ENCODE assay signal across 14 cellular contexts in genomic region chr11:13119928-13120520, GRCh38.
DNase-seq lines count a peak whose midpoint lies in the region; ATAC-seq, FAIRE-seq and TF ChIP-seq lines count a peak whose summit lies in the region.
"Had no signal": no experiment of that assay in that cellular context is flagged by ENCODE, and none has a peak within 500 bp of the region (broad histone marks: within the 10 kb centered on the region; RNA-seq: fewer than 3 reads in every experiment).

No MANE protein-coding gene starts in this region.

- peaks cover 9% of the 10 kb centered on the region; the same call in 1 of the 2 replicates for H3K9me3 ChIP-seq in BLaER1
- H3K9me3 ChIP-seq in heart left ventricle = peaks cover 0 to 13% (median 2%) of the 10 kb centered on the region in 12 donors

- TF ChIP-seq POLR2A in heart left ventricle (IDR thresholded peaks at IDR 0.05) = no peak

- DNase-seq in NCI-H1417 (lab: John Stamatoyannopoulos, UW) = peak; percentile 51 to 93 (median 67)
- peak; percentile 9 for DNase-seq in RCC 7860 (ENCODE audit: low spot score)
- DNase-seq in foreskin keratinocyte = peak in 1 of 2 donors; percentile 32
- no peak for DNase-seq in stimulated activated CD4-positive, alpha-beta T cell treated with anti-CD3 and anti-CD28 coated beads, Interleukin-12 subunit alpha, Interleukin-12 subunit beta, amount 100 ng/mL, for 4 hours
- DNase-seq in heart left ventricle = no peak
- DNase-seq in activated T-cell treated with anti-CD3 and anti-CD28 coated beads, Interleukin-2, amount 50 U/mL, for 48 hours = no peak
- DNase-seq: glutamatergic neuron; NCI-H2029 treated with DMSO at 0.1 percent for 48 hours; SHP77 treated with DMSO at 0.1 percent for 48 hours; stimulated activated CD4-positive, alpha-beta T cell treated with anti-CD3 and anti-CD28 coated beads, Interleukin-2, amount 100 ng/mL, for 48 hours; T-helper 2 cell had no signal

- ATAC-seq in foreskin keratinocyte (peak; percentile 14), heart left ventricle (no peak), GM18867 (IDR thresholded peaks at IDR 0.05; ENCODE audit: unreplicated experiment) (no peak)
- ATAC-seq: sciatic nerve had no signal

- H3K4me3 ChIP-seq in BLaER1 = no peak overlapping the region
- H3K4me3 ChIP-seq in heart left ventricle = no peak overlapping the region

- peaks cover 26% of the 10 kb centered on the region for H3K4me1 ChIP-seq in BLaER1
- H3K4me1 ChIP-seq in foreskin keratinocyte = peaks cover 38% of the 10 kb centered on the region
- no peaks in the 10 kb centered on the region for H3K4me1 ChIP-seq in heart left ventricle

- intact Hi-C loops in heart left ventricle (cut with DNase I) = no loop called here

- no peaks in the 10 kb centered on the region for H4K20me1 ChIP-seq in BLaER1

- no peak overlapping the region for H3K27ac ChIP-seq in BLaER1
- peak overlapping the region; percentile 95 for H3K27ac ChIP-seq in foreskin keratinocyte
- no peak overlapping the region for H3K27ac ChIP-seq in heart left ventricle

- FAIRE-seq in RCC 7860 (lab: Jason Lieb, UNC) = peak; percentile 59

- H3K4me2 ChIP-seq in BLaER1 = peak overlapping the region; percentile 32

- no peaks in the 10 kb centered on the region for H3K36me3 ChIP-seq in BLaER1
- no peaks in the 10 kb centered on the region for H3K36me3 ChIP-seq in heart left ventricle

- TF ChIP-seq CTCF in foreskin keratinocyte (conservative IDR thresholded peaks at IDR 0.05) = no peak
- TF ChIP-seq CTCF in heart left ventricle (IDR thresholded peaks at IDR 0.05) = no peak

- H3K27me3 ChIP-seq in BLaER1 (no peaks in the 10 kb centered on the region), foreskin keratinocyte (no peaks in the 10 kb centered on the region), heart left ventricle (no peaks in the 10 kb centered on the region)

- H3K9ac ChIP-seq in BLaER1 = no peak overlapping the region

- 79 to 100% (median 93%) methylated on average over 1 of the region's 1 CpG for WGBS in heart left ventricle, 4 donors

Comparison
In these comparisons a context has a peak if more than half of its experiments do, and no peak if none do; other contexts are left out.
1. DNase-seq: peak in NCI-H1417 (3 of 3) and RCC 7860 (single experiment); none in stimulated activated CD4-positive, alpha-beta T cell treated with anti-CD3 and anti-CD28 coated beads, Interleukin-12 subunit alpha, Interleukin-12 subunit beta, amount 100 ng/mL, for 4 hours (single experiment), heart left ventricle (0 of 5) and activated T-cell treated with anti-CD3 and anti-CD28 coated beads, Interleukin-2, amount 50 U/mL, for 48 hours (0 of 2).